Comparison of ENCODE assay signal across 1 cellular context in genomic region chr3:133695772-133696171, GRCh38.
TF ChIP-seq lines count a peak whose summit lies in the region.

No MANE protein-coding gene starts in this region.

TF ChIP-seq in HepG2, 621 proteins besides CTCF, POLR2A, EP300 and RAD21:
- TF ChIP-seq ATF1 (CRISPR knock-in tag; IDR thresholded peaks at IDR 0.05) (no peak), ZNF703 (CRISPR knock-in tag; IDR thresholded peaks at IDR 0.05; ENCODE audit: borderline replicate concordance) (no peak), MLLT10 (CRISPR knock-in tag; IDR thresholded peaks at IDR 0.05) (no peak), MTA3 (CRISPR knock-in tag; IDR thresholded peaks at IDR 0.05) (no peak), ZNF251 (CRISPR knock-in tag; IDR thresholded peaks at IDR 0.05) (no peak), ZNF646 (CRISPR knock-in tag; IDR thresholded peaks at IDR 0.05) (no peak), ZBTB7A (CRISPR knock-in tag; IDR thresholded peaks at IDR 0.05) (no peak), ZNF660 (CRISPR knock-in tag; IDR thresholded peaks at IDR 0.05; ENCODE audit: borderline replicate concordance, low read depth) (no peak), HMGA1 (CRISPR knock-in tag; conservative IDR thresholded peaks at IDR 0.05) (no peak), NBN (conservative IDR thresholded peaks at IDR 0.05) (no peak), ZMYM2 (CRISPR knock-in tag; IDR thresholded peaks at IDR 0.05) (no peak), FOXK2 (IDR thresholded peaks at IDR 0.05) (no peak), ZNF33A (CRISPR knock-in tag; IDR thresholded peaks at IDR 0.05; ENCODE audit: borderline replicate concordance) (no peak), ZNF788 (CRISPR knock-in tag; IDR thresholded peaks at IDR 0.05; ENCODE audit: borderline replicate concordance) (no peak), HNRNPK (IDR thresholded peaks at IDR 0.05; ENCODE audit: low read depth, low read length, poor library complexity, severe bottlenecking) (no peak), THYN1 (CRISPR knock-in tag; IDR thresholded peaks at IDR 0.05; ENCODE audit: borderline replicate concordance, low read depth) (no peak), ZNF598 (CRISPR knock-in tag; IDR thresholded peaks at IDR 0.05; ENCODE audit: borderline replicate concordance) (no peak), RXRB (CRISPR knock-in tag; IDR thresholded peaks at IDR 0.05; ENCODE audit: borderline replicate concordance) (no peak)
- TF ChIP-seq, protein P1, sequence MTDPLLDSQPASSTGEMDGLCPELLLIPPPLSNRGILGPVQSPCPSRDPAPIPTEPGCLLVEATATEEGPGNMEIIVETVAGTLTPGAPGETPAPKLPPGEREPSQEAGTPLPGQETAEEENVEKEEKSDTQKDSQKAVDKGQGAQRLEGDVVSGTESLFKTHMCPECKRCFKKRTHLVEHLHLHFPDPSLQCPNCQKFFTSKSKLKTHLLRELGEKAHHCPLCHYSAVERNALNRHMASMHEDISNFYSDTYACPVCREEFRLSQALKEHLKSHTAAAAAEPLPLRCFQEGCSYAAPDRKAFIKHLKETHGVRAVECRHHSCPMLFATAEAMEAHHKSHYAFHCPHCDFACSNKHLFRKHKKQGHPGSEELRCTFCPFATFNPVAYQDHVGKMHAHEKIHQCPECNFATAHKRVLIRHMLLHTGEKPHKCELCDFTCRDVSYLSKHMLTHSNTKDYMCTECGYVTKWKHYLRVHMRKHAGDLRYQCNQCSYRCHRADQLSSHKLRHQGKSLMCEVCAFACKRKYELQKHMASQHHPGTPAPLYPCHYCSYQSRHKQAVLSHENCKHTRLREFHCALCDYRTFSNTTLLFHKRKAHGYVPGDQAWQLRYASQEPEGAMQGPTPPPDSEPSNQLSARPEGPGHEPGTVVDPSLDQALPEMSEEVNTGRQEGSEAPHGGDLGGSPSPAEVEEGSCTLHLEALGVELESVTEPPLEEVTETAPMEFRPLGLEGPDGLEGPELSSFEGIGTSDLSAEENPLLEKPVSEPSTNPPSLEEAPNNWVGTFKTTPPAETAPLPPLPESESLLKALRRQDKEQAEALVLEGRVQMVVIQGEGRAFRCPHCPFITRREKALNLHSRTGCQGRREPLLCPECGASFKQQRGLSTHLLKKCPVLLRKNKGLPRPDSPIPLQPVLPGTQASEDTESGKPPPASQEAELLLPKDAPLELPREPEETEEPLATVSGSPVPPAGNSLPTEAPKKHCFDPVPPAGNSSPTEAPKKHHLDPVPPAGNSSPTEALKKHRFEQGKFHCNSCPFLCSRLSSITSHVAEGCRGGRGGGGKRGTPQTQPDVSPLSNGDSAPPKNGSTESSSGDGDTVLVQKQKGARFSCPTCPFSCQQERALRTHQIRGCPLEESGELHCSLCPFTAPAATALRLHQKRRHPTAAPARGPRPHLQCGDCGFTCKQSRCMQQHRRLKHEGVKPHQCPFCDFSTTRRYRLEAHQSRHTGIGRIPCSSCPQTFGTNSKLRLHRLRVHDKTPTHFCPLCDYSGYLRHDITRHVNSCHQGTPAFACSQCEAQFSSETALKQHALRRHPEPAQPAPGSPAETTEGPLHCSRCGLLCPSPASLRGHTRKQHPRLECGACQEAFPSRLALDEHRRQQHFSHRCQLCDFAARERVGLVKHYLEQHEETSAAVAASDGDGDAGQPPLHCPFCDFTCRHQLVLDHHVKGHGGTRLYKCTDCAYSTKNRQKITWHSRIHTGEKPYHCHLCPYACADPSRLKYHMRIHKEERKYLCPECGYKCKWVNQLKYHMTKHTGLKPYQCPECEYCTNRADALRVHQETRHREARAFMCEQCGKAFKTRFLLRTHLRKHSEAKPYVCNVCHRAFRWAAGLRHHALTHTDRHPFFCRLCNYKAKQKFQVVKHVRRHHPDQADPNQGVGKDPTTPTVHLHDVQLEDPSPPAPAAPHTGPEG (CRISPR knock-in tag; IDR thresholded peaks at IDR 0.05), result no peak
